Comparison of ENCODE assay signal across 7 cellular contexts in the genomic region with DNA sequence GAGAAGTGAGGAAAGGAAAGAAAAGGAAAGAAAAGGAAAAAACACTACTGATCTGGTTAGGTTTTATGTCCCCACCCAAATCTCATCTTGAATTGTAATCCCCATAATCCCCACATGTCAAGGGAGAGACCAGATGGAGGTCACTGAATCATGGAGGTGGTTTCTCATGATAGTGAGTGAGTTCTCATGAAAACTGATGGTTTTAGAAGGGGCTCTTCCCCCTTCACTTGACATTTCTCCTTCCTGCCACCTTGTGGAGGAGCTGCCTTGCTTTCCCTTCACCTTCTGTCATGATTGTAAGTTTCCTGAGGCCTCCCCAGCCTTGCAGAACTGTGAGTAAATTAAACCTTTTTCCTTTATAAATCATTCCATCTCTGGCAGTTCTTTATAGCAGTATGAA. TPM values are rescaled to one million over a fixed set of nuclear protein-coding genes. Genes with fewer than 3 reads are reported as not detected.
DNase-seq lines count a peak whose midpoint lies in the region; ATAC-seq, FAIRE-seq and TF ChIP-seq lines count a peak whose summit lies in the region.
"Not testable (repeated sequence)": the region's sequence is repeated elsewhere in the genome, so short reads cannot be mapped to it uniquely, and the experiment has no call there.

No MANE protein-coding gene starts in this region.

- not testable (repeated sequence) for H3K18ac ChIP-seq in mesendoderm (ENCODE audit: low read length)

- TF ChIP-seq CTCF in D721Med (IDR thresholded peaks at IDR 0.05; ENCODE audit: insufficient read depth, missing control alignments) (peak; percentile 8), GM23338 (conservative IDR thresholded peaks at IDR 0.05; ENCODE audit: low read depth in 2 of 2) (peak; percentile 34 to 59; a peak in 3 of 4 replicates), PC-3 (conservative IDR thresholded peaks at IDR 0.05; ENCODE audit: low read depth, low read length) (peak; percentile 30; the same call in 1 of the 2 replicates)

- H3K27ac ChIP-seq in GM23338 (ENCODE audit: low read depth); PC-3 (ENCODE audit: low read length); mesendoderm (ENCODE audit: low read depth, low read length): not testable (repeated sequence)

- H3K4me3 Mint-ChIP-seq in GM23338, result not testable (repeated sequence)

- not testable (repeated sequence) for H3K27me3 Mint-ChIP-seq in GM23338 (ENCODE audit: insufficient read depth, low read depth, poor library complexity)

- FAIRE-seq in D721Med (lab: Jason Lieb, UNC), result not testable (repeated sequence)

- not testable (repeated sequence) for H3K9me2 ChIP-seq in GM23338 (ENCODE audit: insufficient read depth); PC-3 (replicated peaks; ENCODE audit: low read length)

- not testable (repeated sequence) for H3K9ac ChIP-seq in PC-3 (ENCODE audit: low read length); mesendoderm (ENCODE audit: low read length)

- not testable (repeated sequence) for H3K79me2 ChIP-seq in GM23338 (replicated peaks; ENCODE audit: insufficient read depth); PC-3 (ENCODE audit: low read length); mesendoderm (ENCODE audit: control insufficient read depth, insufficient read depth, low read length)

- H3K56ac ChIP-seq in mesendoderm (ENCODE audit: low read length), result not testable (repeated sequence)

- not testable (repeated sequence) for DNase-seq in D721Med (ENCODE audit: insufficient read length, low spot score); PC-3
- DNase-seq in GM23338 (ENCODE audit: low spot score) (peak; percentile 45), NAMALWA (ENCODE audit: low spot score) (peak; percentile 47), amniotic epithelial cell (ENCODE audit: low read depth) (peak; percentile 39), erythroblast (lab: John Stamatoyannopoulos, UW) (peak; percentile 26 to 33), mesendoderm (peak; percentile 40)

- H3K4me1 ChIP-seq in GM23338 (ENCODE audit: insufficient read depth), result peaks cover 12% of the 10 kb centered on the region; the same call in 1 of the 2 replicates
- H3K4me1 ChIP-seq in PC-3 (ENCODE audit: insufficient read depth, low read length); mesendoderm (ENCODE audit: control insufficient read depth, low read depth, low read length): not testable (repeated sequence)

- H3K36me3 ChIP-seq in GM23338 (ENCODE audit: insufficient read depth); PC-3 (ENCODE audit: low read depth, low read length); mesendoderm (ENCODE audit: control insufficient read depth, insufficient read depth, low read length): not testable (repeated sequence)

- not testable (repeated sequence) for H2BK5ac ChIP-seq in mesendoderm (ENCODE audit: low read length)

- CTCF ChIA-PET in PC-3 (lab: Charles Lee), result not testable (repeated sequence)

- intact Hi-C loops in PC-3 (cut with micrococcal nuclease), result not testable (repeated sequence)

- H2BK15ac ChIP-seq in mesendoderm (replicated peaks; ENCODE audit: low read depth), result not testable (repeated sequence)

- H3K79me1 ChIP-seq in mesendoderm (ENCODE audit: low read length), result not testable (repeated sequence)

- not testable (repeated sequence) for H4K8ac ChIP-seq in mesendoderm (ENCODE audit: low read depth, low read length)

- POLR2A ChIA-PET in PC-3 (lab: Charles Lee; ENCODE audit: unreplicated experiment), result not testable (repeated sequence)

- not testable (repeated sequence) for H4K5ac ChIP-seq in mesendoderm (ENCODE audit: low read length)

- H3K36me3 Mint-ChIP-seq in GM23338 (ENCODE audit: low read depth), result not testable (repeated sequence)

- not testable (repeated sequence) for H3K27ac Mint-ChIP-seq in GM23338

- not testable (repeated sequence) for H3K27me3 ChIP-seq in GM23338 (ENCODE audit: insufficient read depth); PC-3 (ENCODE audit: low read length); mesendoderm (ENCODE audit: insufficient read depth, low read length, poor library complexity)

- not testable (repeated sequence) for H2AFZ ChIP-seq in GM23338; PC-3 (ENCODE audit: low read length)

- H4K20me1 ChIP-seq in GM23338 (replicated peaks; ENCODE audit: insufficient read depth); PC-3 (ENCODE audit: low read length): not testable (repeated sequence)

- H3F3A ChIP-seq in GM23338 (replicated peaks; ENCODE audit: low read depth); PC-3 (ENCODE audit: low read length, unreplicated experiment): not testable (repeated sequence)

- H3K23ac ChIP-seq in mesendoderm (ENCODE audit: low read length), result not testable (repeated sequence)

- H3K4me2 ChIP-seq in GM23338; PC-3 (ENCODE audit: low read length); mesendoderm (ENCODE audit: low read length): not testable (repeated sequence)

- ATAC-seq in GM23338, result peak; percentile 28; the same call in 2 of the 3 replicates
- not testable (repeated sequence) for ATAC-seq in PC-3

- not testable (repeated sequence) for H3K4me3 ChIP-seq in GM23338; PC-3 (ENCODE audit: low read length); mesendoderm (ENCODE audit: low read length)

- H3K4ac ChIP-seq in mesendoderm (ENCODE audit: low read depth, low read length), result not testable (repeated sequence)

- not testable (repeated sequence) for TF ChIP-seq POLR2A in erythroblast (IDR thresholded peaks at IDR 0.05; ENCODE audit: low read length)

- not testable (repeated sequence) for H2BK120ac ChIP-seq in mesendoderm (ENCODE audit: low read depth, low read length)

- not testable (repeated sequence) for H3K9me3 ChIP-seq in PC-3 (ENCODE audit: low read length)

- not testable (repeated sequence) for BruUV-seq in PC-3 (replicated peaks; lab: Mats Ljungman, UMichigan)

- not testable (repeated sequence) for H3K4me1 Mint-ChIP-seq in GM23338

- H2AK5ac ChIP-seq in mesendoderm (ENCODE audit: low read length), result not testable (repeated sequence)

- not testable (repeated sequence) for H3K9me3 Mint-ChIP-seq in GM23338

RNA-seq across cellular contexts. Expression of a gene that starts 54.2 kb away (rescaled TPM):
- total RNA-seq in GM23338 (2014; rRNA removed; shearing (Covaris generic)), result 6.5 and 8.5 TPM in 2 replicates
- 2.0 and 3.8 TPM in 2 replicates for polyA plus RNA-seq in GM23338 (2016; fragmentation: Nextera tagmentation; extraction: Ambion mirVana)
- total RNA-seq in PC-3 (2014; rRNA removed), result 13.0 and 16.4 TPM in 2 replicates
- polyA plus RNA-seq in mesendoderm (2013, experiment 1 of 2), result 2.9 TPM
- polyA plus RNA-seq in mesendoderm (2013, experiment 2 of 2), result 3.3 TPM
